8 cellular contexts compared by ENCODE assay signal in the genomic region with DNA sequence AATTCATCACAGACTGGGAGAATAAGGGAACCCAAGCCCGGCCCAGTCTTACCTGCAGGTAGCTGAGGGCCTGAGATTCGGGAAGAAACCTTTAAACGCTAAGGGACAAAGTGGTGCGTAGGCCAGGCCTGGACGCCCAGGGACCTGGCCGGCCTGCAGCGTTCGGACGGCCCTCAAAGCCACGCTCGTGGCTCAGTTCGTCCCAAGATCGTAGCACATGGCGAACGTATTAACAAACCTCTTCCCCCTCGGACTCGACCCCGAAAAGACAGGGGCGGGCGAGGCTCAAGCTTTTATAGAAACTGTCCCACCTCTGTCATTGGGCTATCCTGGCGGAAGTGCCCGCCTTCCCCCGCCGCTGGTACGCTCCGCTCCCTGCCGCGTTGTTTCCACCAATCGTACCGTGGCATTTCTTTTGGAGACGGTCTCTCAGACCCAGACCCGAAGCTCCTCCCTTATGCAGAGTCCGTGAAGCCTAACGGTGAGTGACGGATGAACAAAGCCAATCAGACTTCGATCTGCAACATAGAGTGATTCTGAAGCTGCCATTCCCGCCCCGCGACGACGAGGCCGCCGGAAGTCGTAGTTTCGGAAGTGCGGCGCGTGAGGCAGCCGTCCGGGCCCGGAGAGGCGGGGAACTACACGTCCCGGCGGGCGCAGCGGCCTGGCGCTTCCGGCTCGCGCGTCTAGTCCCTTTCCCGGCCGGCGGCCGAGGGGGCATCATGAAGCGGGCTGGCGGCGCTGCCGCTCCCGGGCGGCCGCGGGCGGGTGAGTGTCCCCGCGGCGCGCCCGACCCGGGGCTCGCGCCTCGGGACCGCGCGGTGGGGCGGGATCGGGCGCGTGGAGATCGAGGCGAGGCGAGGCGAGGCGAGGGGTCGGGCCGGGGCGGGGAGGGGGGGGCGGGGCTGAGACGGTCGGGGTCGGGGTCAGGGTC. TPM values are rescaled to one million over a fixed set of nuclear protein-coding genes. Genes with fewer than 3 reads are reported as not detected.
DNase-seq lines count a peak whose midpoint lies in the region; ATAC-seq and TF ChIP-seq lines count a peak whose summit lies in the region.

A gene (plus strand): TSS at position 692 of the 934 bp plus-strand sequence. CDS start 8,139 bp downstream, outside the sequence.

- ATAC-seq in GM18499 (IDR thresholded peaks at IDR 0.05; ENCODE audit: insufficient read depth, unreplicated experiment) (peak; percentile 70), HG02943 (IDR thresholded peaks at IDR 0.05; ENCODE audit: low read depth, unreplicated experiment) (peak; percentile 81), left ventricle myocardium superior (peak; percentile 92)

- no peaks in the 10 kb centered on the region for H3K9me3 ChIP-seq in prostate gland

- H3K27me3 ChIP-seq in prostate gland (replicated peaks; ENCODE audit: insufficient read depth) = no peaks in the 10 kb centered on the region

- DNase-seq in NCI-H187 treated with DMSO at 0.1 percent for 48 hours (lab: John Stamatoyannopoulos, UW) (peak; percentile 100), anterior cingulate cortex (lab: John Stamatoyannopoulos, UW) (peak; percentile 90 to 100 (median 99)), left ventricle myocardium superior (peak; percentile 99), prostate gland (ENCODE audit: low spot score) (peak; percentile 100)

- peak; percentile 95 for TF ChIP-seq POLR2A in prostate gland (IDR thresholded peaks at IDR 0.05)

- H3K36me3 ChIP-seq in prostate gland = no peaks in the 10 kb centered on the region
- no peaks in the 10 kb centered on the region for H3K36me3 ChIP-seq in urinary bladder (ENCODE audit: insufficient read depth)

- H3K27ac ChIP-seq in prostate gland = peak within 1 kb of the TSS; percentile 76 to 79
- peak within 1 kb of the TSS; percentile 33 for H3K27ac ChIP-seq in urinary bladder (ENCODE audit: low read depth)

- intact Hi-C loops in T-helper 2 cell treated with Interferon-gamma antibody and Interleukin-4, amounts not matched to agents 100 ng/mL and 5 ng/mL, for 36 hours (cut with micrococcal nuclease) = loop anchor here (1.0 to 5.0 kb wide), 4 partner anchors 19 to 145 kb away; a partner anchor contains a TSS
- intact Hi-C loops in left ventricle myocardium superior (cut with micrococcal nuclease) (no loop called here), prostate gland (cut with DNase I) (loop anchor here (5.0 kb wide), 1 partner anchor 97 kb away; a partner anchor contains a TSS)

- H3K4me3 ChIP-seq in prostate gland (peak within 1 kb of the TSS; percentile 72 to 87), urinary bladder (ENCODE audit: low read depth, low read length) (peak within 1 kb of the TSS; percentile 63)

- WGBS in prostate gland = under 1% methylated on average over 53 of the region's 103 CpGs
- under 1% methylated on average over 98 of the region's 103 CpGs for WGBS in urinary bladder

- H3K4me1 ChIP-seq in prostate gland (replicated peaks) = peaks cover 33% of the 10 kb centered on the region
- H3K4me1 ChIP-seq in urinary bladder (ENCODE audit: insufficient read depth) = peaks cover 7% of the 10 kb centered on the region

- TF ChIP-seq CTCF in prostate gland (IDR thresholded peaks at IDR 0.05) = peak in 2 of 4 experiments; percentile 19 to 39

RNA-seq across cellular contexts. Expression of the gene that starts here (rescaled TPM):
- total RNA-seq in T-helper 2 cell treated with Interferon-gamma antibody and Interleukin-4, amounts not matched to agents 100 ng/mL and 5 ng/mL, for 36 hours = 57.6 and 62.8 TPM in 2 replicates
- 21.4 TPM for total RNA-seq in left ventricle myocardium superior
- 10 to 100 TPM; 40.0 to 51.5 TPM for total RNA-seq in prostate gland
- total RNA-seq in urinary bladder = 21.9 TPM
- polyA plus RNA-seq in urinary bladder = 57.0 TPM

Comparison
In these comparisons a context has a peak if more than half of its experiments do, and no peak if none do; other contexts are left out.
1. Peak in every context shown above with its lines: DNase-seq, ATAC-seq, H3K4me3 ChIP-seq and H3K27ac ChIP-seq.